ENCODE assay signal across 1 cellular context in genomic region chr5:173018352-173018751, GRCh38.
TF ChIP-seq lines count a peak whose summit lies in the region.

No MANE protein-coding gene starts in this region.

TF ChIP-seq in GM23338, 12 proteins besides CTCF, POLR2A, EP300 and RAD21:
- TF ChIP-seq ZNF114 (CRISPR knock-in tag; IDR thresholded peaks at IDR 0.05) (no peak), POLR2AphosphoS5 (IDR thresholded peaks at IDR 0.05; ENCODE audit: low read depth) (no peak), JUNB (IDR thresholded peaks at IDR 0.05; ENCODE audit: unreplicated experiment) (no peak)
